Comparison of ENCODE assay signal across 21 cellular contexts in genomic region chr9:115237383-115238087, GRCh38.
DNase-seq lines count a peak whose midpoint lies in the region; ATAC-seq and TF ChIP-seq lines count a peak whose summit lies in the region.
"Had no signal": no experiment of that assay in that cellular context is flagged by ENCODE, and none has a peak within 500 bp of the region (broad histone marks: within the 10 kb centered on the region; RNA-seq: fewer than 3 reads in every experiment).

No MANE protein-coding gene starts in this region.

- TF ChIP-seq CTCF in MCF 10A (IDR thresholded peaks at IDR 0.05; ENCODE audit: unreplicated experiment), result no peak
- no peak for TF ChIP-seq CTCF in mammary epithelial cell (conservative IDR thresholded peaks at IDR 0.05 in 1 of 2, IDR thresholded peaks at IDR 0.05 in 1 of 2; ENCODE audit: extremely low read depth in 1 of 2, insufficient read depth in 1 of 2, low read depth in 1 of 2, low read length in 2 of 2)
- no peak for TF ChIP-seq CTCF in vagina (IDR thresholded peaks at IDR 0.05)
- TF ChIP-seq CTCF in GM13976 (IDR thresholded peaks at IDR 0.05; ENCODE audit: borderline replicate concordance, control extremely low read depth, extremely low read depth, insufficient read depth, missing control alignments), result no peak
- no peak for TF ChIP-seq CTCF in GM13977 (IDR thresholded peaks at IDR 0.05; ENCODE audit: extremely low read depth, insufficient read depth, missing control alignments)

- H3K79me2 ChIP-seq in mammary epithelial cell (ENCODE audit: insufficient read depth, low read length), result no peaks in the 10 kb centered on the region

- BruUV-seq in MCF 10A (replicated peaks; lab: Mats Ljungman, UMichigan), result no TSS peak
- BruUV-seq in mammary epithelial cell (replicated peaks; lab: Mats Ljungman, UMichigan), result no TSS peak

- dilution Hi-C loops in mammary epithelial cell (cut with HindIII; ENCODE audit: low sequenced_read_pairs), result no loop called here

- DNase-seq in MCF 10A (ENCODE audit: unreplicated experiment), result peak; percentile 46
- no peak for DNase-seq in mammary epithelial cell
- peak; percentile 63 for DNase-seq in Right ventricle myocardium superior
- DNase-seq in posterior vena cava (ENCODE audit: low spot score), result peak; percentile 93
- peak in 1 of 2 donors; percentile 94 for DNase-seq in vagina (ENCODE audit: extremely low spot score in 2 of 2)
- DNase-seq in CD4-positive, alpha-beta memory T cell, result no peak
- no peak for DNase-seq in GM13976 (ENCODE audit: low spot score)
- DNase-seq in GM13977 (ENCODE audit: low spot score), result no peak
- DNase-seq: activated CD8-positive, alpha-beta memory T cell treated with anti-CD3 and anti-CD28 coated beads, Interleukin-2, amount 50 U/mL, for 48 hours; activated gamma-delta T cell; adrenal gland; C1 segment of cervical spinal cord; dermis blood vessel endothelial cell; MG63; NCI-H1417 treated with DMSO at 0.1 percent for 48 hours; NCI-H526 treated with DMSO at 0.1 percent for 48 hours; OCI-M1; stimulated activated CD8-positive, alpha-beta memory T cell treated with anti-CD3 and anti-CD28 coated beads, Interleukin-4, amount 100 ng/mL, for 48 hours; substantia nigra had no signal

- peaks cover 20% of the 10 kb centered on the region for H3K4me1 ChIP-seq in mammary epithelial cell (ENCODE audit: insufficient read depth, low read length)
- H3K4me1 ChIP-seq in vagina, result peaks cover 54% of the 10 kb centered on the region
- no peaks in the 10 kb centered on the region for H3K4me1 ChIP-seq in CD4-positive, alpha-beta memory T cell (ENCODE audit: insufficient read depth, low read length)
- H3K4me1 ChIP-seq: adrenal gland had no signal

- H3K27ac ChIP-seq in mammary epithelial cell (ENCODE audit: insufficient read depth, low read depth, low read length) (no peak overlapping the region), vagina (peak overlapping the region; percentile 36)
- H3K27ac ChIP-seq in CD4-positive, alpha-beta memory T cell (ENCODE audit: low read depth, low read length), result no peak overlapping the region
- H3K27ac ChIP-seq: adrenal gland, neural progenitor cell had no signal

- H3K4me3 ChIP-seq in mammary epithelial cell (replicated peaks in 1 of 3; ENCODE audit: insufficient read depth in 1 of 3, low read depth in 2 of 3, low read length in 3 of 3), result no peak overlapping the region
- no peak overlapping the region for H3K4me3 ChIP-seq in vagina
- H3K4me3 ChIP-seq in CD4-positive, alpha-beta memory T cell (ENCODE audit: low read length in 2 of 2), result no peak overlapping the region
- H3K4me3 ChIP-seq: adrenal gland, GM23338, MG63, neural progenitor cell had no signal

- intact Hi-C loops in MCF 10A (cut with micrococcal nuclease), result no loop called here
- intact Hi-C loops in mammary epithelial cell (cut with micrococcal nuclease), result no loop called here
- intact Hi-C loops in Right ventricle myocardium superior (cut with DNase I), result no loop called here
- intact Hi-C loops in posterior vena cava (cut with DNase I), result no loop called here
- intact Hi-C loops in vagina (cut with DNase I), result no loop called here
- intact Hi-C loops in CD4-positive, alpha-beta memory T cell (cut with micrococcal nuclease), result no loop called here

- WGBS in mammary epithelial cell (ENCODE audit: low coverage, missing lambda C conversion rate), result 72% methylated on average over 6 of the region's 7 CpGs

- peaks cover 4% of the 10 kb centered on the region for H3K36me3 Mint-ChIP-seq in MCF 10A (ENCODE audit: insufficient read depth, unreplicated experiment)
- no peaks in the 10 kb centered on the region for H3K36me3 Mint-ChIP-seq in CD4-positive, alpha-beta memory T cell
- H3K36me3 Mint-ChIP-seq: neural progenitor cell had no signal

- H3K9me3 ChIP-seq in mammary epithelial cell (replicated peaks; ENCODE audit: insufficient read depth, low read length), result no peaks in the 10 kb centered on the region
- H3K9me3 ChIP-seq in vagina, result no peaks in the 10 kb centered on the region
- no peaks in the 10 kb centered on the region for H3K9me3 ChIP-seq in CD4-positive, alpha-beta memory T cell (ENCODE audit: control insufficient read depth in 1 of 2, low read length in 2 of 2)
- H3K9me3 ChIP-seq: adrenal gland, MG63 had no signal

- in situ Hi-C loops in mammary epithelial cell (cut with MboI; ENCODE audit: low sequenced_read_pairs in 2 of 2) (no loop called here), GM13976 (cut with MboI; ENCODE audit: low sequenced_read_pairs, unreplicated experiment) (no loop called here), GM13977 (cut with MboI; ENCODE audit: low pct_unique_long_range_greater_than_20kb, low sequenced_read_pairs, unreplicated experiment) (no loop called here)

- no peaks in the 10 kb centered on the region for H3K27me3 Mint-ChIP-seq in MCF 10A (ENCODE audit: insufficient read depth, unreplicated experiment)
- H3K27me3 Mint-ChIP-seq in CD4-positive, alpha-beta memory T cell, result peaks cover 14 to 29% of the 10 kb centered on the region in 2 donors

- H4K20me1 ChIP-seq in mammary epithelial cell (ENCODE audit: insufficient read depth, low read length), result no peaks in the 10 kb centered on the region

- no peak overlapping the region for H3K27ac Mint-ChIP-seq in MCF 10A (ENCODE audit: low read depth, unreplicated experiment)
- H3K27ac Mint-ChIP-seq in CD4-positive, alpha-beta memory T cell, result no peak overlapping the region
- H3K27ac Mint-ChIP-seq: GM23338, neural progenitor cell had no signal

- no peak overlapping the region for H2AFZ ChIP-seq in mammary epithelial cell (ENCODE audit: low read depth, low read length)
- H2AFZ ChIP-seq: GM23338, neural progenitor cell had no signal

- H3K27me3 ChIP-seq in mammary epithelial cell (ENCODE audit: insufficient read depth, low read length) (no peaks in the 10 kb centered on the region), vagina (no peaks in the 10 kb centered on the region)
- H3K27me3 ChIP-seq in CD4-positive, alpha-beta memory T cell (ENCODE audit: insufficient read depth, low read length), result no peaks in the 10 kb centered on the region
- H3K27me3 ChIP-seq: adrenal gland, MG63, neural progenitor cell had no signal

- POLR2A ChIA-PET in MCF 10A (lab: Yijun Ruan, JAX), result interaction anchor here (0.7 kb wide), 1 partner anchor 54 kb away, joined by 3 read pairs; no protein-coding TSS in a partner anchor
- POLR2A ChIA-PET in CD4-positive, alpha-beta memory T cell (lab: Charles Lee; ENCODE audit: partially characterized antibody), result no interaction called here

- peaks cover 8% of the 10 kb centered on the region for H3K9me3 Mint-ChIP-seq in MCF 10A (ENCODE audit: unreplicated experiment)
- H3K9me3 Mint-ChIP-seq in CD4-positive, alpha-beta memory T cell, result peaks cover 0 to 2% (median 0%) of the 10 kb centered on the region in 8 donors
- H3K9me3 Mint-ChIP-seq: GM23338, neural progenitor cell had no signal

- no peak overlapping the region for H3K4me2 ChIP-seq in mammary epithelial cell (ENCODE audit: insufficient read depth, low read depth, low read length)
- H3K4me2 ChIP-seq: GM23338, neural progenitor cell had no signal

- H3K9ac ChIP-seq in mammary epithelial cell (ENCODE audit: insufficient read depth, low read length), result no peak overlapping the region
- H3K9ac ChIP-seq: neural progenitor cell had no signal

- H3K36me3 ChIP-seq in mammary epithelial cell (ENCODE audit: insufficient read depth, low read length) (no peaks in the 10 kb centered on the region), vagina (no peaks in the 10 kb centered on the region)
- no peaks in the 10 kb centered on the region for H3K36me3 ChIP-seq in CD4-positive, alpha-beta memory T cell (ENCODE audit: insufficient read depth, low read length)
- H3K36me3 ChIP-seq: adrenal gland, MG63, neural progenitor cell had no signal

- no peak overlapping the region for H3K4me3 Mint-ChIP-seq in MCF 10A (ENCODE audit: unreplicated experiment)
- no peak overlapping the region for H3K4me3 Mint-ChIP-seq in CD4-positive, alpha-beta memory T cell
- H3K4me3 Mint-ChIP-seq: GM23338, neural progenitor cell had no signal

- CTCF ChIA-PET in MCF 10A (lab: Yijun Ruan, JAX) (interaction anchor here (1.9 kb wide), 1 partner anchor 287 kb away, joined by 7 read pairs; no protein-coding TSS in a partner anchor), mammary epithelial cell (lab: Charles Lee; ENCODE audit: low non-redundant PET) (no interaction called here)
- CTCF ChIA-PET in CD4-positive, alpha-beta memory T cell (lab: Charles Lee; ENCODE audit: partially characterized antibody), result no interaction called here

- ATAC-seq in Right ventricle myocardium superior (ENCODE audit: poor library complexity), result peak; percentile 84
- ATAC-seq: GM23338 had no signal

- H3K4me1 Mint-ChIP-seq in MCF 10A (ENCODE audit: insufficient read depth, unreplicated experiment), result peaks cover 26% of the 10 kb centered on the region
- H3K4me1 Mint-ChIP-seq in CD4-positive, alpha-beta memory T cell, result no peaks in the 10 kb centered on the region
- H3K4me1 Mint-ChIP-seq: GM23338 had no signal

- TF ChIP-seq POLR2A in vagina (IDR thresholded peaks at IDR 0.05), result no peak

Comparison
In these comparisons a context has a peak if more than half of its experiments do, and no peak if none do; other contexts are left out.
1. DNase-seq: peak in MCF 10A (single experiment), Right ventricle myocardium superior (single experiment) and posterior vena cava (single experiment); none in mammary epithelial cell (single experiment), CD4-positive, alpha-beta memory T cell (0 of 5), GM13976 (single experiment) and GM13977 (single experiment).